23 cellular contexts compared by ENCODE assay signal in the genomic region with DNA sequence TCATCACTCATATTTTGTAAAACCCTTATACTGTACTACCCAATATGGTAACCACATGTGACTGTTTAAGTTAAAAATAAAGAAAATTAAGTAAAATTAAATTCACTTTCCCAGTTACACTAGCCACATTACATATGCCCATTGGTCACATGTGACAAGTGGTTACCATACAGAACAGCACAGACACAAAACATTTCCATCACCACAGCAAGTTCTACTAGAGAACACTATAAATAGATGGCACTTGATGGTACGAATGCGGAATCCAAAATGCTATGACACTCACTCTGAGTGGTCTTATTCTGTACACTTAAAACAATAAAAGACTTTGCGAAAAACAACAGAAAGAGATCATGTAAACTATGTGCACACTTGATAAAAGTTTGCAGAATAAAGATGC.
DNase-seq lines count a peak whose midpoint lies in the region; ATAC-seq and TF ChIP-seq lines count a peak whose summit lies in the region.
"Had no signal": no experiment of that assay in that cellular context is flagged by ENCODE, and none has a peak within 500 bp of the region (broad histone marks: within the 10 kb centered on the region; RNA-seq: fewer than 3 reads in every experiment).

No MANE protein-coding gene starts in this region.

- TF ChIP-seq CTCF in heart left ventricle (IDR thresholded peaks at IDR 0.05): no peak

- WGBS in right cardiac atrium: 77% methylated on average over 3 of the region's 3 CpGs
- WGBS in heart left ventricle, 4 donors: 53 to 69% (median 69%) methylated on average over 3 of the region's 3 CpGs

- H3K4me3 ChIP-seq in right cardiac atrium (ENCODE audit: low read length): no peak overlapping the region
- H3K4me3 ChIP-seq in heart left ventricle: no peak overlapping the region
- H3K4me3 ChIP-seq: BLaER1, GM12878 had no signal

- peaks cover 0 to 13% (median 0%) of the 10 kb centered on the region in 9 donors for H3K36me3 ChIP-seq in heart left ventricle
- H3K36me3 ChIP-seq: BE2C, BLaER1 had no signal

- H3K27me3 ChIP-seq in right cardiac atrium (ENCODE audit: control insufficient read depth, insufficient read depth): no peaks in the 10 kb centered on the region
- H3K27me3 ChIP-seq in heart left ventricle: no peaks in the 10 kb centered on the region
- H3K27me3 ChIP-seq: BE2C, BLaER1 had no signal

- peak; percentile 49 for ATAC-seq in Right ventricle myocardium inferior
- no peak for ATAC-seq in right cardiac atrium
- ATAC-seq in heart left ventricle: peak; percentile 54 to 70 (median 66)
- peak; percentile 66 for ATAC-seq in left ventricle myocardium superior
- ATAC-seq: GM12878 had no signal

- intact Hi-C loops in Right ventricle myocardium inferior (cut with DNase I) (no loop called here), right cardiac atrium (cut with DNase I) (no loop called here), heart left ventricle (cut with DNase I) (no loop called here), cardiac septum (cut with DNase I) (no loop called here), left ventricle myocardium superior (cut with micrococcal nuclease) (no loop called here)

- DNase-seq in Right ventricle myocardium inferior (ENCODE audit: missing footprints) (no peak), right cardiac atrium (no peak), heart left ventricle (no peak), cardiac septum (ENCODE audit: low spot score) (no peak), left ventricle myocardium superior (no peak)
- no peak for DNase-seq in activated effector memory CD4-positive, alpha-beta T cell treated with Interleukin-2 at 50 U/mL for 16 hours
- DNase-seq: 8988T; ACHN; BE2C; C1 segment of cervical spinal cord; CD4-positive, alpha-beta memory T cell; CD4-positive, CD25-positive, alpha-beta regulatory T cell; CD8-positive, alpha-beta memory T cell; COR-L47; DMS 273 treated with DMSO at 0.1 percent for 48 hours; DMS153; DMS53; DMS79; DND-41; EL; GDM1 had no signal

- H3K9me3 ChIP-seq in right cardiac atrium (ENCODE audit: control insufficient read depth, low read length): no peaks in the 10 kb centered on the region
- no peaks in the 10 kb centered on the region for H3K9me3 ChIP-seq in heart left ventricle
- H3K9me3 ChIP-seq: BE2C, BLaER1 had no signal

- TF ChIP-seq POLR2A in heart left ventricle (IDR thresholded peaks at IDR 0.05): no peak

- no peaks in the 10 kb centered on the region for H3K4me1 ChIP-seq in right cardiac atrium (ENCODE audit: control insufficient read depth, insufficient read depth, low read length)
- peaks cover 0 to 15% (median 0%) of the 10 kb centered on the region in 12 donors for H3K4me1 ChIP-seq in heart left ventricle
- H3K4me1 ChIP-seq: BE2C, BLaER1 had no signal

- H3K27ac ChIP-seq in right cardiac atrium (ENCODE audit: low read length): no peak overlapping the region
- H3K27ac ChIP-seq in heart left ventricle: peak overlapping the region in 2 of 12 donors; percentile 30 to 53
- H3K27ac ChIP-seq: BLaER1 had no signal

Comparison
In these comparisons a context has a peak if more than half of its experiments do, and no peak if none do; other contexts are left out.
1. ATAC-seq: peak in Right ventricle myocardium inferior (single experiment), heart left ventricle (4 of 4) and left ventricle myocardium superior (single experiment); none in right cardiac atrium (0 of 2).